ENCODE assay signal across 2 cellular contexts in genomic region chr15:28105224-28105791, GRCh38.
TF ChIP-seq lines count a peak whose summit lies in the region.

No MANE protein-coding gene starts in this region.

TF ChIP-seq in GM23338, 12 proteins besides CTCF, POLR2A, EP300 and RAD21:
- no peak for TF ChIP-seq REST (IDR thresholded peaks at IDR 0.05; ENCODE audit: unreplicated experiment)
- TF ChIP-seq ZNF331 (CRISPR knock-in tag; IDR thresholded peaks at IDR 0.05; ENCODE audit: low read depth), result no peak
- no peak for TF ChIP-seq ZNF114 (CRISPR knock-in tag; IDR thresholded peaks at IDR 0.05)
- no peak for TF ChIP-seq ETS1 (IDR thresholded peaks at IDR 0.05)
- TF ChIP-seq CREB1 (CRISPR knock-in tag; IDR thresholded peaks at IDR 0.05; ENCODE audit: low read depth), result no peak
- no peak for TF ChIP-seq ZNF462 (CRISPR knock-in tag; IDR thresholded peaks at IDR 0.05)
- TF ChIP-seq EZH2phosphoT487 (IDR thresholded peaks at IDR 0.05; ENCODE audit: unreplicated experiment), result no peak
- no peak for TF ChIP-seq STAT1 (IDR thresholded peaks at IDR 0.05; ENCODE audit: unreplicated experiment)
- no peak for TF ChIP-seq NANOG (IDR thresholded peaks at IDR 0.05; ENCODE audit: borderline replicate concordance)
- no peak for TF ChIP-seq POLR2AphosphoS5 (IDR thresholded peaks at IDR 0.05; ENCODE audit: low read depth)
- TF ChIP-seq EZH2 (IDR thresholded peaks at IDR 0.05; ENCODE audit: low read depth, unreplicated experiment), result no peak
- TF ChIP-seq JUNB (IDR thresholded peaks at IDR 0.05; ENCODE audit: unreplicated experiment), result no peak

TF ChIP-seq in SK-N-SH, 30 proteins besides CTCF, POLR2A, EP300 and RAD21:
- TF ChIP-seq USF1 (IDR thresholded peaks at IDR 0.05; ENCODE audit: borderline replicate concordance, low read depth) (no peak), ELF1 (IDR thresholded peaks at IDR 0.05) (no peak), SMC3 (IDR thresholded peaks at IDR 0.05; ENCODE audit: low read depth, low read length) (no peak), MXI1 (IDR thresholded peaks at IDR 0.05; ENCODE audit: low read depth, low read length) (no peak), TAF1 (IDR thresholded peaks at IDR 0.05; ENCODE audit: borderline replicate concordance, low read depth, low read length) (no peak), RCOR1 (IDR thresholded peaks at IDR 0.05; ENCODE audit: low read length) (no peak), NFIC (IDR thresholded peaks at IDR 0.05; ENCODE audit: borderline replicate concordance) (no peak), ZBTB33 (IDR thresholded peaks at IDR 0.05; ENCODE audit: borderline replicate concordance, low read depth) (no peak), MAX (IDR thresholded peaks at IDR 0.05; ENCODE audit: low read depth) (no peak), JUND (IDR thresholded peaks at IDR 0.05) (no peak), RXRA (IDR thresholded peaks at IDR 0.05; ENCODE audit: borderline replicate concordance, low read depth) (no peak), REST (IDR thresholded peaks at IDR 0.05; ENCODE audit: low read depth, low read length) (no peak), IRF3 (IDR thresholded peaks at IDR 0.05; ENCODE audit: low read depth, low read length) (no peak), USF2 (IDR thresholded peaks at IDR 0.05; ENCODE audit: borderline replicate concordance, low read depth, low read length) (no peak)
